Comparison of ENCODE assay signal across 1 cellular context in the genomic region with DNA sequence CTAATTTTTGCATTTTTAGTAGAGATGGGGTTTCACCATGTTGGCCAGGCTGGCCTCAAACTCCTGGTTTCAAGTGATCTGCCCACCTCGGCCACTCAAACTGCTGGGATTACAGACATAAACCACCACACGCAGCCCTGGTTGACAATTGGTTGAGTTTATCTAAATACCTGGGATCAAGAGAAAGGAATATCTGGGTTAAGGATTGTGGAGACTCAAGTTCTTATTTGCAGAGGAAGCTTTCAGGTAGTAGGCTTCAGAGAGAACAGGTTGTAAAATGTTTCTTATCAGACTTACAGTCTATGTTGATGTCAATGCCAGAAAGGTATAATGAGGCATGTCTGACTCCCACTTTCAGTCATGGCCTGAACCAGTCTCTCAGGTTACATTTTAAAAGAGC.
TF ChIP-seq lines count a peak whose summit lies in the region.

No MANE protein-coding gene starts in this region.

TF ChIP-seq in H1, 55 proteins besides CTCF, POLR2A, EP300 and RAD21:
- no peak for TF ChIP-seq POU5F1 (IDR thresholded peaks at IDR 0.05; ENCODE audit: low read depth, low read length)
- no peak for TF ChIP-seq GABPA (IDR thresholded peaks at IDR 0.05; ENCODE audit: borderline replicate concordance, insufficient read depth, low read length)
- no peak for TF ChIP-seq SIRT6 (IDR thresholded peaks at IDR 0.05; ENCODE audit: low read length)
- TF ChIP-seq, protein P1, sequence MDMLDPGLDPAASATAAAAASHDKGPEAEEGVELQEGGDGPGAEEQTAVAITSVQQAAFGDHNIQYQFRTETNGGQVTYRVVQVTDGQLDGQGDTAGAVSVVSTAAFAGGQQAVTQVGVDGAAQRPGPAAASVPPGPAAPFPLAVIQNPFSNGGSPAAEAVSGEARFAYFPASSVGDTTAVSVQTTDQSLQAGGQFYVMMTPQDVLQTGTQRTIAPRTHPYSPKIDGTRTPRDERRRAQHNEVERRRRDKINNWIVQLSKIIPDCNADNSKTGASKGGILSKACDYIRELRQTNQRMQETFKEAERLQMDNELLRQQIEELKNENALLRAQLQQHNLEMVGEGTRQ (IDR thresholded peaks at IDR 0.05; ENCODE audit: low read length) = no peak
- no peak for TF ChIP-seq MAFK (IDR thresholded peaks at IDR 0.05; ENCODE audit: low read depth, low read length)
TF ChIP-seq in H1: peak in this region for 0.
